ENCODE assay signal across 8 cellular contexts in the genomic region with DNA sequence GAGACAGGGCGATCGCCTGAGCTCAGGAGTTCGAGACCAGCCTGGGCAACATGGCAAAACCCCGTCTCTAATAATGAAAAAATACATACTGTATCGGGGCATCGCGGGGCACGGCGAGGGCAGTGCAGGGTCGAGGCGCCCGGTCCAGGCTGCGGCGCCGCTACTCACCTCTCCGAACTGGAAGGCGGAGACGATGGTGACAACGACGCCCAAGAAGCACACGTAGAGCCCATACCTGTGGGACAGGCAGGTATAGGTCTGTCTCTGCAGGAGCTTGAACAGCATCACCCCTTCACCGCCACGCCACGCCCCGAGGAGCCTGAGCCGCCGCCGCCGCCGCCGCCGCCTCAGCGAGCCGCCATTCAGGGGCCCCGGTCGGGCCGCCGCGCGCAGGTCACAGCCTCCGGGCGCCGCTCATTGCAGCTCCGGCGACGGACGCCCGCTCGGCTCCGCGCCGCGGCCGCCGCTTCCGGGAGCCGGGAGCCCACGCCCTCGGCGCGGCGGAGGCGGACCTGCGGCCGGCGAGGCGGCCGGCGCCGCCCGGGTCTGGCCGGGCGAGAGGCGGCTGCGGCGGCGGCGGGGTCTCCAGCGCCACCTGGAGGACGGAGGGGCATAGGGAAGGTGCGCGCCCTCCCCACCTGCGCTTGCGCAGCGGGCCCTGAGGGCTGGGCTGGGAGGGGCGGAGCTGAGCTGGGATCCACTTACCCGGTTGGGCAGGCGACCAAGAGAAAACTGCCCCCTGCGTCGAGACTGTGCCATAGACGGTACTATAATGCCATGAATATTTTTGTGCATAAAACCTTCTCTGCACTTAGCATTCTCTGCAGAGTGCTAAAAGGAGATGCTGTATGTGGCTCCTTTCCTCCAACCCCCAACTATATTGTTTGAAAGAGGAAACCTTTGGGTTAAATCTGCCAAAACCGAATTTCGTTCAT. TPM values are rescaled to one million over a fixed set of nuclear protein-coding genes. Genes with fewer than 3 reads are reported as not detected.
DNase-seq lines count a peak whose midpoint lies in the region; TF ChIP-seq lines count a peak whose summit lies in the region.

A gene (minus strand): TSS at position 569 of the 935 bp plus-strand sequence. CDS start 284 bp downstream, at position 285.

- H3K56ac ChIP-seq in H9 (ENCODE audit: insufficient read length, low read depth, low read length), result no peak within 1 kb of the TSS

- H2BK20ac ChIP-seq in H9 (ENCODE audit: low read depth, low read length, poor library complexity, severe bottlenecking), result no peak within 1 kb of the TSS

- H3K4ac ChIP-seq in H9 (ENCODE audit: low read depth, low read length), result no peak within 1 kb of the TSS

- H4K8ac ChIP-seq in H9 (replicated peaks; ENCODE audit: insufficient read length, low read depth, low read length), result no peak within 1 kb of the TSS

- H3K79me2 ChIP-seq in H9 (ENCODE audit: insufficient read depth, low read length) (peaks cover 2% of the 10 kb centered on the region; the same call in 1 of the 2 replicates), Loucy (ENCODE audit: insufficient read depth, low read length) (peaks cover 49% of the 10 kb centered on the region), neural progenitor cell (ENCODE audit: low read depth) (peaks cover 25% of the 10 kb centered on the region)

- no peaks in the 10 kb centered on the region for H3K79me1 ChIP-seq in H9 (ENCODE audit: insufficient read depth, low read depth, low read length, poor library complexity, severe bottlenecking)

- H3K9me2 ChIP-seq in Loucy (replicated peaks; ENCODE audit: low read depth, low read length), result no peaks in the 10 kb centered on the region

- peaks cover 0 to 2% (median 0%) of the 10 kb centered on the region in 3 experiments; a peak in 1 of 7 replicates for H3K36me3 Mint-ChIP-seq in H9 (ENCODE audit: insufficient read depth in 1 of 3, low read depth in 3 of 3)
- no peaks in the 10 kb centered on the region for H3K36me3 Mint-ChIP-seq in neural progenitor cell

- H3K23ac ChIP-seq in H9 (ENCODE audit: insufficient read length, low read depth, low read length), result no peak within 1 kb of the TSS

- H4K5ac ChIP-seq in H9 (ENCODE audit: insufficient read length, low read depth, low read length), result no peak within 1 kb of the TSS

- TF ChIP-seq CTCF in H9 (conservative IDR thresholded peaks at IDR 0.05), result peak; percentile 69
- TF ChIP-seq CTCF in Loucy (conservative IDR thresholded peaks at IDR 0.05; ENCODE audit: low read length), result peak; percentile 56
- TF ChIP-seq CTCF in fibroblast of villous mesenchyme (IDR thresholded peaks at IDR 0.05; ENCODE audit: insufficient read depth, low read depth, low read length), result peak; percentile 59
- peak; percentile 67 for TF ChIP-seq CTCF in neural progenitor cell (IDR thresholded peaks at IDR 0.05)

- H3K9me3 ChIP-seq in H9 (ENCODE audit: control insufficient read depth, low read depth, low read length) (no peaks in the 10 kb centered on the region), Loucy (ENCODE audit: insufficient read depth, low read depth, low read length) (no peaks in the 10 kb centered on the region), neural progenitor cell (ENCODE audit: low read depth) (no peaks in the 10 kb centered on the region), stomach smooth muscle (ENCODE audit: control insufficient read depth in 2 of 2, low read length in 2 of 2) (no peaks in the 10 kb centered on the region)

- peak within 1 kb of the TSS; percentile 23 for H3K18ac ChIP-seq in H9 (ENCODE audit: insufficient read length, low read depth, low read length)

- H3T11ph ChIP-seq in H9 (ENCODE audit: low read length), result no peak within 1 kb of the TSS

- no peaks in the 10 kb centered on the region for H3K27me3 Mint-ChIP-seq in H9 (ENCODE audit: low read depth)
- H3K27me3 Mint-ChIP-seq in neural progenitor cell (ENCODE audit: insufficient read depth, low read depth), result peaks cover 4% of the 10 kb centered on the region

- H3K4me1 ChIP-seq in H9 (ENCODE audit: insufficient read depth, low read length), result 0 out of 2 replicates have a peak, but pooled peaks cover 2% of the 10 kb centered on the region
- peaks cover 48% of the 10 kb centered on the region for H3K4me1 ChIP-seq in Loucy (ENCODE audit: insufficient read depth, low read length, poor library complexity, severe bottlenecking)
- H3K4me1 ChIP-seq in neural progenitor cell, result peaks cover 6% of the 10 kb centered on the region
- H3K4me1 ChIP-seq in stomach smooth muscle (ENCODE audit: control insufficient read depth, insufficient read depth, low read length), result peaks cover 5% of the 10 kb centered on the region

- H3K9me3 Mint-ChIP-seq in H9, result no peaks in the 10 kb centered on the region
- H3K9me3 Mint-ChIP-seq in neural progenitor cell, result no peaks in the 10 kb centered on the region

- H4K20me1 ChIP-seq in H9 (ENCODE audit: control insufficient read depth, insufficient read depth, insufficient read length) (no peaks in the 10 kb centered on the region), Loucy (ENCODE audit: insufficient read depth, low read length, poor library complexity, severe bottlenecking) (peaks cover 13% of the 10 kb centered on the region), neural progenitor cell (ENCODE audit: low read depth) (no peaks in the 10 kb centered on the region)

- H4K91ac ChIP-seq in H9 (ENCODE audit: insufficient read length, low read depth, low read length), result no peak within 1 kb of the TSS

- H3K27me3 ChIP-seq in H9 (ENCODE audit: insufficient read depth, low read length), result no peaks in the 10 kb centered on the region
- no peaks in the 10 kb centered on the region for H3K27me3 ChIP-seq in Loucy (ENCODE audit: insufficient read depth, low read length, poor library complexity, severe bottlenecking)
- H3K27me3 ChIP-seq in neural progenitor cell, result no peaks in the 10 kb centered on the region
- no peaks in the 10 kb centered on the region for H3K27me3 ChIP-seq in stomach smooth muscle (ENCODE audit: control insufficient read depth in 1 of 2, insufficient read depth in 2 of 2, low read length in 2 of 2)

- H2AK5ac ChIP-seq in H9 (ENCODE audit: insufficient read length, low read length), result no peak within 1 kb of the TSS

- H3F3A ChIP-seq in Loucy (ENCODE audit: low read depth) (no peaks in the 10 kb centered on the region), neural progenitor cell (ENCODE audit: low read depth) (no peaks in the 10 kb centered on the region)

- peak; percentile 66 for TF ChIP-seq POLR2A in Raji (IDR thresholded peaks at IDR 0.05; ENCODE audit: insufficient read depth, low read depth, low read length)

- H3K27ac Mint-ChIP-seq in H9 (peak within 1 kb of the TSS; percentile 24 to 79 (median 70); a peak in 3 of 7 replicates), neural progenitor cell (no peak within 1 kb of the TSS)

- no peak within 1 kb of the TSS for H2BK15ac ChIP-seq in H9 (ENCODE audit: low read depth, low read length)

- H3K9ac ChIP-seq in H9 (ENCODE audit: extremely low read depth, insufficient read length, low read length) (peak within 1 kb of the TSS; percentile 72), Loucy (ENCODE audit: low read depth, low read length, poor library complexity, severe bottlenecking) (peak within 1 kb of the TSS; percentile 87), neural progenitor cell (peak within 1 kb of the TSS; percentile 73), stomach smooth muscle (ENCODE audit: low read length in 2 of 2) (peak within 1 kb of the TSS; percentile 76 to 90)

- H3K23me2 ChIP-seq in H9 (ENCODE audit: insufficient read length, low read depth, low read length, poor library complexity, severe bottlenecking), result no peaks in the 10 kb centered on the region

- H2BK120ac ChIP-seq in H9 (ENCODE audit: low read depth, low read length, poor library complexity, severe bottlenecking), result no peak within 1 kb of the TSS

- peak within 1 kb of the TSS; percentile 70 for H3K14ac ChIP-seq in H9 (ENCODE audit: insufficient read depth, low read length)

- H3K4me1 Mint-ChIP-seq in H9 (peaks cover 25 to 39% of the 10 kb centered on the region in 2 experiments), neural progenitor cell (peaks cover 4% of the 10 kb centered on the region)

- H3K4me3 ChIP-seq in Loucy (ENCODE audit: low read length, poor library complexity, severe bottlenecking), result peak within 1 kb of the TSS; percentile 92
- peak within 1 kb of the TSS; percentile 94 for H3K4me3 ChIP-seq in fibroblast of villous mesenchyme (ENCODE audit: low read depth, low read length)
- H3K4me3 ChIP-seq in neural progenitor cell, result peak within 1 kb of the TSS; percentile 96
- H3K4me3 ChIP-seq in stomach smooth muscle (ENCODE audit: low read length in 2 of 2), result peak within 1 kb of the TSS; percentile 91 to 93

- H3K4me3 Mint-ChIP-seq in H9 (peak within 1 kb of the TSS; percentile 93 to 98), neural progenitor cell (peak within 1 kb of the TSS; percentile 95)

- WGBS in H9 (ENCODE audit: extremely low coverage, insufficient read length, low lambda C conversion rate), result no CpG with 5 or more reads among the region's 93 CpGs

- peak within 1 kb of the TSS; percentile 95 for H2AFZ ChIP-seq in H9 (ENCODE audit: low read length)
- peak within 1 kb of the TSS; percentile 95 for H2AFZ ChIP-seq in Loucy (ENCODE audit: low read length)
- H2AFZ ChIP-seq in neural progenitor cell (replicated peaks), result peak within 1 kb of the TSS; percentile 100

- no peak within 1 kb of the TSS for H2BK12ac ChIP-seq in H9 (ENCODE audit: insufficient read length, low read depth, low read length)

- H3K36me3 ChIP-seq in Loucy (ENCODE audit: insufficient read depth, low read length) (no peaks in the 10 kb centered on the region), neural progenitor cell (no peaks in the 10 kb centered on the region), stomach smooth muscle (ENCODE audit: control insufficient read depth in 2 of 2, insufficient read depth in 2 of 2, low read length in 2 of 2) (no peaks in the 10 kb centered on the region)

- DNase-seq in GF-D8 (lab: John Stamatoyannopoulos, UW) (peak; percentile 79), H9 (peak; percentile 95), fibroblast of villous mesenchyme (ENCODE audit: low read depth) (peak; percentile 91), neural progenitor cell (ENCODE audit: low spot score) (peak; percentile 96)
- peak; percentile 98 for DNase-seq in activated effector memory CD4-positive, alpha-beta T cell treated with anti-CD3 and anti-CD28 coated beads, Interleukin-2, amount 50 U/mL, for 16 hours

- H3K27ac ChIP-seq in H9 (ENCODE audit: insufficient read length, low read depth, low read length) (no peak within 1 kb of the TSS), neural progenitor cell (no peak within 1 kb of the TSS), stomach smooth muscle (ENCODE audit: low read length) (peak within 1 kb of the TSS; percentile 46)

- H2BK5ac ChIP-seq in H9 (ENCODE audit: insufficient read length, low read length), result no peak within 1 kb of the TSS

- peak within 1 kb of the TSS; percentile 75 for H3K4me2 ChIP-seq in H9 (ENCODE audit: insufficient read depth, insufficient read length, low read length)
- peak within 1 kb of the TSS; percentile 80 for H3K4me2 ChIP-seq in Loucy (ENCODE audit: low read depth, low read length, poor library complexity, severe bottlenecking)
- peak within 1 kb of the TSS; percentile 98 for H3K4me2 ChIP-seq in neural progenitor cell

RNA-seq across cellular contexts. Expression of the gene that starts here (rescaled TPM):
- total RNA-seq in H9 (2021) (42.8 and 44.3 TPM in 2 replicates), fibroblast of villous mesenchyme (39.3 and 86.8 TPM in 2 replicates), neural progenitor cell (ENCODE audit: low replicate concordance) (18.6 and 24.0 TPM in 2 replicates)
